In the genomic region with DNA sequence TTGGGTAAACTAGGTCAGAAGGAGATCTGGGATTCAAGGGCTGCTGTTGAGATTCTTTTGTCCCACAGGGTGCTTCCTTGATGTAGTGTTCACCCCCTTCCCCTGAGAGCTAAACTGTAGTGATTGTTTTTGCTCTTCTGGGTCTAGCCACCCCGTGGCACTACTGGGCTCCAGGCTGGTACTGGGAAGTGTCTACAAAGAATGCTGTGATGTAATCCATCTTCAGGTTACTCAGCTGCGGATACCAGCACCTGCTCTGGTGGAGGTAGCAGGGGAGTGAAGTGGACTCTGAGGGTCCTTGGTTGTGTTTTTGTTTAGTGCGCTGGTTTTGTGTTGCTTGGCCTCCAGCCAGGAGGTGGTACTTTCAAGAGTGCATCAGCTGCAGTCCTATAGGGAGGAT, we compare ENCODE assay signal across 15 cellular contexts.
A peak's percentile ranks its signal among the peaks of the same experiment; 100 is the strongest.
DNase-seq lines count a peak whose midpoint lies in the region; ATAC-seq and TF ChIP-seq lines count a peak whose summit lies in the region.
"Had no signal": no experiment of that assay in that cellular context is flagged by ENCODE, and none has a peak within 500 bp of the region (broad histone marks: within the 10 kb centered on the region; RNA-seq: fewer than 3 reads in every experiment).

No MANE protein-coding gene starts in this region.

- H2AFZ ChIP-seq in HCT116 (ENCODE audit: low read depth, low read length, poor library complexity, severe bottlenecking), result no peak overlapping the region
- no peak overlapping the region for H2AFZ ChIP-seq in PC-3 (ENCODE audit: low read length)

- H3K4me1 ChIP-seq in HCT116 (ENCODE audit: control insufficient read depth in 1 of 2, insufficient read depth in 2 of 2, low read length in 2 of 2), result peaks cover 33 to 50% of the 10 kb centered on the region in 2 experiments
- H3K4me1 ChIP-seq in PC-3 (ENCODE audit: insufficient read depth, low read length), result peaks cover 26% of the 10 kb centered on the region

- ATAC-seq in GM18511 (IDR thresholded peaks at IDR 0.05; ENCODE audit: unreplicated experiment) (peak; percentile 27), HCT116 (peak; percentile 72), PC-3 (no peak), Right ventricle myocardium superior (ENCODE audit: poor library complexity) (no peak)
- ATAC-seq: stimulated activated memory B cell treated with anti-CD40 and anti-IgM and Interleukin-4, amounts not matched to agents 10 μg/mL and 1 μg/mL and 100 μg/mL, for 72 hours had no signal

- no peak overlapping the region for H3K4me3 Mint-ChIP-seq in mesothelial cell of epicardium
- H3K4me3 Mint-ChIP-seq: neural crest cell; stimulated activated memory B cell treated with anti-CD40 and anti-IgM and Interleukin-4, amounts not matched to agents 10 μg/mL and 1 μg/mL and 100 μg/mL, for 72 hours had no signal

- H3K27me3 ChIP-seq in HCT116 (ENCODE audit: insufficient read depth, low read length), result no peaks in the 10 kb centered on the region
- no peaks in the 10 kb centered on the region for H3K27me3 ChIP-seq in PC-3 (ENCODE audit: low read length)

- H3K27ac Mint-ChIP-seq in mesothelial cell of epicardium, result peak overlapping the region; percentile 21
- H3K27ac Mint-ChIP-seq: stimulated activated memory B cell treated with anti-CD40 and anti-IgM and Interleukin-4, amounts not matched to agents 10 μg/mL and 1 μg/mL and 100 μg/mL, for 72 hours had no signal

- intact Hi-C loops in HCT116 (cut with micrococcal nuclease), result loop anchor here (5.0 to 10.0 kb wide), 2 partner anchors 148 to 195 kb away; no protein-coding TSS in a partner anchor
- intact Hi-C loops in PC-3 (cut with micrococcal nuclease), result loop anchor here (5.0 kb wide), 1 partner anchor 88 kb away; no protein-coding TSS in a partner anchor
- intact Hi-C loops in Right ventricle myocardium superior (cut with DNase I), result no loop called here

- H3K4me3 ChIP-seq in HCT116 (replicated peaks in 1 of 2; ENCODE audit: low read depth in 1 of 2, low read length in 2 of 2) (peak overlapping the region in 1 of 2 experiments; percentile 20; a peak in 1 of 4 replicates), PC-3 (ENCODE audit: low read length) (no peak overlapping the region)

- peaks cover 45% of the 10 kb centered on the region for H3K9me3 Mint-ChIP-seq in mesothelial cell of epicardium

- DNase-seq in HCT116 (ENCODE audit: low read depth, low spot score) (peak; percentile 36), PC-3 (no peak), mesothelial cell of epicardium (ENCODE audit: low spot score in 2 of 2, unreplicated experiment in 2 of 2) (no peak), Right ventricle myocardium superior (no peak), MV-4-11 (lab: John Stamatoyannopoulos, UW) (no peak)
- DNase-seq in activated CD8-positive, alpha-beta memory T cell treated with anti-CD3 and anti-CD28 coated beads, Interleukin-2, amount 50 U/mL, for 48 hours, result no peak
- no peak for DNase-seq in NK-92 treated with Interleukin-12 subunit alpha and Interleukin-12 subunit beta, amount 100 ng/mL, for 24 hours (lab: John Stamatoyannopoulos, UW)
- DNase-seq: activated CD4-positive, alpha-beta T cell treated with anti-CD3 and anti-CD28 coated beads for 4 hours; activated gamma-delta T cell; cerebellar nuclear complex; kidney; NCI-H446 had no signal

- no peaks in the 10 kb centered on the region; a peak in 1 of 4 replicates for H3K36me3 ChIP-seq in HCT116 (ENCODE audit: control insufficient read depth in 1 of 2, insufficient read depth in 2 of 2, low read length in 2 of 2)
- no peaks in the 10 kb centered on the region for H3K36me3 ChIP-seq in PC-3 (ENCODE audit: low read depth, low read length)

- H3K4me2 ChIP-seq in HCT116 (ENCODE audit: low read length) (peak overlapping the region; percentile 66), PC-3 (ENCODE audit: low read length) (no peak overlapping the region)

- no TSS peak for BruUV-seq in HCT116 (replicated peaks; lab: Mats Ljungman, UMichigan)
- BruUV-seq in PC-3 (replicated peaks; lab: Mats Ljungman, UMichigan), result no TSS peak

- H3K9me2 ChIP-seq in HCT116 (ENCODE audit: insufficient read depth), result no peaks in the 10 kb centered on the region
- H3K9me2 ChIP-seq in PC-3 (replicated peaks; ENCODE audit: low read length), result no peaks in the 10 kb centered on the region

- no peaks in the 10 kb centered on the region for H3K36me3 Mint-ChIP-seq in mesothelial cell of epicardium
- H3K36me3 Mint-ChIP-seq: stimulated activated memory B cell treated with anti-CD40 and anti-IgM and Interleukin-4, amounts not matched to agents 10 μg/mL and 1 μg/mL and 100 μg/mL, for 72 hours had no signal

- no peaks in the 10 kb centered on the region for H3F3A ChIP-seq in PC-3 (ENCODE audit: low read length, unreplicated experiment)

- H4K20me1 ChIP-seq in HCT116 (ENCODE audit: insufficient read depth) (no peaks in the 10 kb centered on the region), PC-3 (ENCODE audit: low read length) (no peaks in the 10 kb centered on the region)

- peaks cover 17% of the 10 kb centered on the region for H3K4me1 Mint-ChIP-seq in mesothelial cell of epicardium

- RAD21 ChIA-PET in HCT116 (lab: Charles Lee; ENCODE audit: low non-redundant PET in 1 of 2, low total read pairs in 2 of 2, uncharacterized antibody in 2 of 2, unreplicated experiment in 2 of 2), result no interaction called here

- H3K79me2 ChIP-seq in HCT116 (ENCODE audit: insufficient read depth, low read length) (no peaks in the 10 kb centered on the region), PC-3 (ENCODE audit: low read length) (no peaks in the 10 kb centered on the region)

- H3K27me3 Mint-ChIP-seq in mesothelial cell of epicardium (ENCODE audit: low read depth), result no peaks in the 10 kb centered on the region
- H3K27me3 Mint-ChIP-seq: stimulated activated memory B cell treated with anti-CD40 and anti-IgM and Interleukin-4, amounts not matched to agents 10 μg/mL and 1 μg/mL and 100 μg/mL, for 72 hours had no signal

- H3K9ac ChIP-seq in HCT116 (ENCODE audit: low read length) (peak overlapping the region; percentile 53), PC-3 (ENCODE audit: low read length) (no peak overlapping the region)

- TF ChIP-seq CTCF in HCT116 (IDR thresholded peaks at IDR 0.05 in 2 of 3, conservative IDR thresholded peaks at IDR 0.05 in 1 of 3; ENCODE audit: borderline replicate concordance in 1 of 3, insufficient read depth in 1 of 3, low read depth in 2 of 3, low read length in 2 of 3), result 0 out of 6 replicates have a peak, but pooled peaks of 1 of the 3 experiments have one; percentile 11
- TF ChIP-seq CTCF in PC-3 (conservative IDR thresholded peaks at IDR 0.05; ENCODE audit: low read depth, low read length), result no peak
- TF ChIP-seq CTCF in mesothelial cell of epicardium (IDR thresholded peaks at IDR 0.05; ENCODE audit: unreplicated experiment), result no peak

- CTCF ChIA-PET in HCT116 (lab: Charles Lee), result no interaction called here
- CTCF ChIA-PET in PC-3 (lab: Charles Lee), result no interaction called here

- no peak for TF ChIP-seq POLR2A in HCT116 (IDR thresholded peaks at IDR 0.05; ENCODE audit: borderline replicate concordance, extremely low read depth, insufficient read depth, insufficient read length)

- peak overlapping the region; percentile 86 for H3K27ac ChIP-seq in HCT116 (ENCODE audit: low read depth, low read length)
- peak overlapping the region; percentile 37 for H3K27ac ChIP-seq in PC-3 (ENCODE audit: low read length)

- H3K9me3 ChIP-seq in HCT116 (ENCODE audit: control insufficient read depth in 1 of 2, insufficient read depth in 1 of 2, low read depth in 1 of 2, low read length in 2 of 2) (no peaks in the 10 kb centered on the region), PC-3 (ENCODE audit: low read length) (no peaks in the 10 kb centered on the region)

- peak; percentile 41; the same call in 1 of the 2 replicates for TF ChIP-seq RAD21 in HCT116 (IDR thresholded peaks at IDR 0.05; ENCODE audit: low read depth)

- POLR2A ChIA-PET in HCT116 (lab: Charles Lee), result no interaction called here
- POLR2A ChIA-PET in PC-3 (lab: Charles Lee; ENCODE audit: unreplicated experiment), result interaction anchor here (0.7 kb wide), 1 partner anchor 13 kb away, joined by 6 read pairs; no protein-coding TSS in a partner anchor

TF ChIP-seq in HCT116, 20 proteins besides CTCF, POLR2A, EP300 and RAD21:
- TF ChIP-seq ZNF274 (IDR thresholded peaks at IDR 0.05; ENCODE audit: low read depth, low read length) (no peak), FOSL1 (IDR thresholded peaks at IDR 0.05; ENCODE audit: low read depth) (no peak), EZH2 (IDR thresholded peaks at IDR 0.05) (no peak), CEBPB (IDR thresholded peaks at IDR 0.05; ENCODE audit: low read depth) (peak; percentile 12; the same call in 1 of the 2 replicates)
- TF ChIP-seq, protein P1, sequence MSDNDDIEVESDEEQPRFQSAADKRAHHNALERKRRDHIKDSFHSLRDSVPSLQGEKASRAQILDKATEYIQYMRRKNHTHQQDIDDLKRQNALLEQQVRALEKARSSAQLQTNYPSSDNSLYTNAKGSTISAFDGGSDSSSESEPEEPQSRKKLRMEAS (IDR thresholded peaks at IDR 0.05), result peak; percentile 21; the same call in 1 of the 2 replicates
- TF ChIP-seq, protein P2, sequence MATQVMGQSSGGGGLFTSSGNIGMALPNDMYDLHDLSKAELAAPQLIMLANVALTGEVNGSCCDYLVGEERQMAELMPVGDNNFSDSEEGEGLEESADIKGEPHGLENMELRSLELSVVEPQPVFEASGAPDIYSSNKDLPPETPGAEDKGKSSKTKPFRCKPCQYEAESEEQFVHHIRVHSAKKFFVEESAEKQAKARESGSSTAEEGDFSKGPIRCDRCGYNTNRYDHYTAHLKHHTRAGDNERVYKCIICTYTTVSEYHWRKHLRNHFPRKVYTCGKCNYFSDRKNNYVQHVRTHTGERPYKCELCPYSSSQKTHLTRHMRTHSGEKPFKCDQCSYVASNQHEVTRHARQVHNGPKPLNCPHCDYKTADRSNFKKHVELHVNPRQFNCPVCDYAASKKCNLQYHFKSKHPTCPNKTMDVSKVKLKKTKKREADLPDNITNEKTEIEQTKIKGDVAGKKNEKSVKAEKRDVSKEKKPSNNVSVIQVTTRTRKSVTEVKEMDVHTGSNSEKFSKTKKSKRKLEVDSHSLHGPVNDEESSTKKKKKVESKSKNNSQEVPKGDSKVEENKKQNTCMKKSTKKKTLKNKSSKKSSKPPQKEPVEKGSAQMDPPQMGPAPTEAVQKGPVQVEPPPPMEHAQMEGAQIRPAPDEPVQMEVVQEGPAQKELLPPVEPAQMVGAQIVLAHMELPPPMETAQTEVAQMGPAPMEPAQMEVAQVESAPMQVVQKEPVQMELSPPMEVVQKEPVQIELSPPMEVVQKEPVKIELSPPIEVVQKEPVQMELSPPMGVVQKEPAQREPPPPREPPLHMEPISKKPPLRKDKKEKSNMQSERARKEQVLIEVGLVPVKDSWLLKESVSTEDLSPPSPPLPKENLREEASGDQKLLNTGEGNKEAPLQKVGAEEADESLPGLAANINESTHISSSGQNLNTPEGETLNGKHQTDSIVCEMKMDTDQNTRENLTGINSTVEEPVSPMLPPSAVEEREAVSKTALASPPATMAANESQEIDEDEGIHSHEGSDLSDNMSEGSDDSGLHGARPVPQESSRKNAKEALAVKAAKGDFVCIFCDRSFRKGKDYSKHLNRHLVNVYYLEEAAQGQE (IDR thresholded peaks at IDR 0.05; ENCODE audit: low read depth), result no peak
TF ChIP-seq in HCT116: peak in this region for 2.

Comparison
In these comparisons a context has a peak if more than half of its experiments do, and no peak if none do; other contexts are left out.
1. ATAC-seq: peak in GM18511 (single experiment) and HCT116 (single experiment); none in PC-3 (single experiment) and Right ventricle myocardium superior (single experiment).